Comparison of ENCODE assay signal across 8 cellular contexts in genomic region chr10:71975891-71976725, GRCh38. TPM values are rescaled to one million over a fixed set of nuclear protein-coding genes. Genes with fewer than 3 reads are reported as not detected.
DNase-seq lines count a peak whose midpoint lies in the region; ATAC-seq and TF ChIP-seq lines count a peak whose summit lies in the region.

No MANE protein-coding gene starts in this region.

- H3K9ac ChIP-seq in mucosa of rectum (ENCODE audit: low read depth in 1 of 2, low read length in 2 of 2) = peak overlapping the region in 1 of 2 donors; percentile 4

- no peak overlapping the region for H3K4me3 Mint-ChIP-seq in CD8-positive, alpha-beta T cell

- POLR2A ChIA-PET in CD8-positive, alpha-beta T cell (lab: Charles Lee) = interaction anchor here (0.5 kb wide), 1 partner anchor 562 kb away, joined by 3 read pairs; no protein-coding TSS in a partner anchor

- no peaks in the 10 kb centered on the region for H3K27me3 Mint-ChIP-seq in CD8-positive, alpha-beta T cell (ENCODE audit: low read depth)

- no peak for TF ChIP-seq CTCF in epithelial cell of proximal tubule (conservative IDR thresholded peaks at IDR 0.05; ENCODE audit: low read depth, low read length)
- no peak for TF ChIP-seq CTCF in CD8-positive, alpha-beta T cell (IDR thresholded peaks at IDR 0.05)

- CTCF ChIA-PET in CD8-positive, alpha-beta T cell (lab: Charles Lee) = interaction anchor here (2.9 kb wide), 1 partner anchor 80 kb away, joined by 12 read pairs; no protein-coding TSS in a partner anchor

- H3K27me3 ChIP-seq in mucosa of rectum (ENCODE audit: control insufficient read depth in 2 of 2, insufficient read depth in 2 of 2, low read length in 2 of 2) (no peaks in the 10 kb centered on the region), aorta (ENCODE audit: control insufficient read depth in 1 of 2, insufficient read depth in 2 of 2, low read length in 1 of 2) (no peaks in the 10 kb centered on the region)
- H3K27me3 ChIP-seq in CD8-positive, alpha-beta T cell (ENCODE audit: insufficient read depth, low read length) = no peaks in the 10 kb centered on the region

- 7 to 9% methylated on average over 11 of the region's 11 CpGs for WGBS in aorta, 2 donors

- DNase-seq in NCI-H2196 (lab: John Stamatoyannopoulos, UW; ENCODE audit: unreplicated experiment) (peak; percentile 51), NCI-H2196 treated with DMSO at 0.1 percent for 48 hours (lab: John Stamatoyannopoulos, UW; ENCODE audit: unreplicated experiment) (no peak), epithelial cell of proximal tubule (ENCODE audit: low read depth) (no peak), aorta (peak; percentile 80 to 87), G401 (ENCODE audit: low spot score) (no peak)
- no peak for DNase-seq in CD8-positive, alpha-beta T cell

- H3K4me3 ChIP-seq in epithelial cell of proximal tubule (ENCODE audit: low read depth, low read length) (peak overlapping the region; percentile 17), mucosa of rectum (ENCODE audit: low read length in 2 of 2) (no peak overlapping the region), aorta (ENCODE audit: low read length in 2 of 2) (no peak overlapping the region)
- H3K4me3 ChIP-seq in CD8-positive, alpha-beta T cell (ENCODE audit: low read depth, low read length) = no peak overlapping the region

- no peaks in the 10 kb centered on the region for H3K4me1 Mint-ChIP-seq in CD8-positive, alpha-beta T cell (ENCODE audit: low read depth)

- intact Hi-C loops in aorta (cut with DNase I) = no loop called here
- intact Hi-C loops in CD8-positive, alpha-beta T cell (cut with DNase I, micrococcal nuclease) = no loop called here

- H3K9me3 Mint-ChIP-seq in CD8-positive, alpha-beta T cell = no peaks in the 10 kb centered on the region

- H3K27ac ChIP-seq in mucosa of rectum (ENCODE audit: low read depth in 2 of 2, low read length in 2 of 2) (peak overlapping the region; percentile 44 to 50), aorta (ENCODE audit: low read depth in 1 of 2, low read length in 2 of 2) (peak overlapping the region in 1 of 2 donors; percentile 97)
- no peak overlapping the region for H3K27ac ChIP-seq in CD8-positive, alpha-beta T cell (ENCODE audit: low read depth, low read length)

- H3K4me1 ChIP-seq in mucosa of rectum (ENCODE audit: control insufficient read depth in 2 of 2, insufficient read depth in 2 of 2, low read length in 2 of 2) = peaks cover 14 to 17% of the 10 kb centered on the region in 2 donors
- peaks cover 1 to 9% of the 10 kb centered on the region in 2 donors for H3K4me1 ChIP-seq in aorta (ENCODE audit: control insufficient read depth in 1 of 2, insufficient read depth in 2 of 2, low read length in 2 of 2)
- no peaks in the 10 kb centered on the region for H3K4me1 ChIP-seq in CD8-positive, alpha-beta T cell (ENCODE audit: insufficient read depth, low read length)

- ATAC-seq in aorta (ENCODE audit: low FRiP score) (peak; percentile 76), GM21529 (IDR thresholded peaks at IDR 0.05; ENCODE audit: unreplicated experiment) (no peak)
- no peak for ATAC-seq in CD8-positive, alpha-beta T cell

- no peaks in the 10 kb centered on the region for H3K9me3 ChIP-seq in mucosa of rectum (ENCODE audit: control insufficient read depth in 2 of 2, low read length in 2 of 2)
- H3K9me3 ChIP-seq in aorta (ENCODE audit: control insufficient read depth, low read length) = no peaks in the 10 kb centered on the region
- no peaks in the 10 kb centered on the region for H3K9me3 ChIP-seq in CD8-positive, alpha-beta T cell (ENCODE audit: low read length)

- no peaks in the 10 kb centered on the region for H3K36me3 Mint-ChIP-seq in CD8-positive, alpha-beta T cell

- H3K36me3 ChIP-seq in mucosa of rectum (ENCODE audit: control insufficient read depth in 2 of 2, insufficient read depth in 2 of 2, low read length in 2 of 2) = no peaks in the 10 kb centered on the region
- no peaks in the 10 kb centered on the region for H3K36me3 ChIP-seq in aorta (ENCODE audit: control insufficient read depth in 1 of 2, insufficient read depth in 2 of 2, low read length in 1 of 2)
- no peaks in the 10 kb centered on the region for H3K36me3 ChIP-seq in CD8-positive, alpha-beta T cell (ENCODE audit: insufficient read depth, low read length)

- no peak overlapping the region for H3K27ac Mint-ChIP-seq in CD8-positive, alpha-beta T cell

- in situ Hi-C loops in G401 (cut with HindIII; ENCODE audit: low sequenced_read_pairs) = no loop called here

RNA-seq across cellular contexts. Expression of gene CHST3, which starts 11.9 kb away (rescaled TPM):
- total RNA-seq in epithelial cell of proximal tubule (20.5 and 29.7 TPM in 2 replicates), aorta (10 to 100 TPM; 30.5 to 47.9 TPM)
- 1 to 10 TPM; 4.1 to 8.6 TPM for polyA plus RNA-seq in aorta
- not detected for total RNA-seq in CD8-positive, alpha-beta T cell
- 26.6 and 29.9 TPM in 2 replicates for total RNA-seq in G401 (2014; rRNA removed; shearing (Covaris generic))

Comparison
In these comparisons a context has a peak if more than half of its experiments do, and no peak if none do; other contexts are left out.
1. DNase-seq: peak in NCI-H2196 (single experiment) and aorta (2 of 2); none in NCI-H2196 treated with DMSO at 0.1 percent for 48 hours (single experiment), epithelial cell of proximal tubule (single experiment), CD8-positive, alpha-beta T cell (0 of 7) and G401 (single experiment).
2. RNA of gene CHST3, which starts 11.9 kb away (total RNA-seq): 30.5 to 47.9 TPM in aorta, 26.6 to 29.9 TPM in G401 and 20.5 to 29.7 TPM in epithelial cell of proximal tubule; not detected in CD8-positive, alpha-beta T cell; every median in the first group is over 10 times any median in the second.